ENCODE assay signal across 8 cellular contexts in the genomic region with DNA sequence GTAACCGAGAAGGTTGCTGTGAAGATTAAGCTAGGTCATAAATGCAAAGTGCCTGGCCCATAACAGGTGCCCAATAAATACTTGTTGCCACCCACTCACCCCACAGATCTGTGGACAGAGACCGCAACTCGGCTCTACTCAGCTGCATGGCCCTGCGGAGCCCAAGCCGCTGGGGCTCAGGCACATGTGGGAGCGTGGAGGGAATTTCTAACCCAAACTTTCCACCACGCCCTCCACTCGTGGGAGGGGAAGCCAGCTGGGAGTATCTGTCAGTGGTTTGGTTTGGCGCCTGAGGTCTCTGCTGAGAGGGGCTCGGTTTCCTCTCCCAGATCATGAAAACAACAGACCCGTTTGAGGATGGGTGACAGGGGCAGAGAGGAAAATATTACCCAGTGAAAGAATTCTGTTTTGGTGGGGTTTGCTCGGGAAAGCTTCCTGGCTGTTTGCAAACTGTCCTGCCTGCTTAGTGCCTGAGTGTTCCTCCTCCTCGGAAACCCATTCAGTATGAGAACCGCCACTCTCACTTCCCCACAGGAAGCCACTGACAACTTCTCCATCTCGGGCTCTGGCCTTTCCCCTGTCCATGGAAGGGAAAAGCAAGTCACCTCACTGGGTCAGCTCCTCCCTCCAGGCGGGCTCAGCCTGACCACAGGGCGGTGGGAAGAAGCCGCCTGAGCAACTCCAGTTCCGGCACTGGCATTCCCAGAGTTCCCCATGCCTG.
DNase-seq lines count a peak whose midpoint lies in the region; ATAC-seq and TF ChIP-seq lines count a peak whose summit lies in the region.

No MANE protein-coding gene starts in this region.

- H3K27ac ChIP-seq in neutrophil (peak overlapping the region; percentile 31), transverse colon (peak overlapping the region; percentile 85 to 92 (median 86))

- H3K4me1 ChIP-seq in neutrophil (ENCODE audit: control insufficient read depth in 1 of 2, insufficient read depth in 1 of 2, low read depth in 1 of 2, low read length in 1 of 2) (peaks cover 9 to 13% of the 10 kb centered on the region in 2 experiments), transverse colon (peaks cover 70 to 99% (median 88%) of the 10 kb centered on the region in 4 donors)

- no peaks in the 10 kb centered on the region for H3K9me3 ChIP-seq in neutrophil
- no peaks in the 10 kb centered on the region for H3K9me3 ChIP-seq in transverse colon

- TF ChIP-seq EP300 in transverse colon (IDR thresholded peaks at IDR 0.05; ENCODE audit: low read depth) = no peak

- TF ChIP-seq POLR2A in transverse colon (IDR thresholded peaks at IDR 0.05) = peak; percentile 52

- 27% methylated on average over 19 of the region's 19 CpGs; no CpG with 5 or more reads in 1 of the 2 donors for WGBS in transverse colon (ENCODE audit: low coverage in 1 of 2), 2 donors

- DNase-seq in T-helper 22 cell (ENCODE audit: low read depth) (peak; percentile 23), transverse colon (peak; percentile 81), SHP77 treated with DMSO at 0.1 percent for 48 hours (lab: John Stamatoyannopoulos, UW) (no peak), NCI-H1105 treated with DMSO at 0.1 percent for 48 hours (lab: John Stamatoyannopoulos, UW) (no peak)
- peak; percentile 26 for DNase-seq in central memory CD4-positive, alpha-beta T cell

- ATAC-seq in GM18858 (IDR thresholded peaks at IDR 0.05; ENCODE audit: unreplicated experiment) (peak; percentile 86), HG03060 (IDR thresholded peaks at IDR 0.05; ENCODE audit: low read depth, unreplicated experiment) (peak; percentile 89)

- no peaks in the 10 kb centered on the region for H3K27me3 ChIP-seq in neutrophil
- no peaks in the 10 kb centered on the region for H3K27me3 ChIP-seq in transverse colon

- in situ Hi-C loops in transverse colon (cut with MboI; ENCODE audit: low pct_ligation_motif_present in 1 of 4, low pct_unique_long_range_greater_than_20kb in 1 of 4, low sequenced_read_pairs in 3 of 4) = no loop called here

- no peak for TF ChIP-seq CTCF in neutrophil (IDR thresholded peaks at IDR 0.05)
- TF ChIP-seq CTCF in transverse colon (IDR thresholded peaks at IDR 0.05) = no peak

- intact Hi-C loops in transverse colon (cut with DNase I; ENCODE audit: low total_unique reads) = no loop called here

- H3K36me3 ChIP-seq in neutrophil (no peaks in the 10 kb centered on the region), transverse colon (no peaks in the 10 kb centered on the region)

- H3K4me3 ChIP-seq in neutrophil (ENCODE audit: low read depth in 1 of 2, low read length in 1 of 2) (no peak overlapping the region), transverse colon (peak overlapping the region in 1 of 4 donors; percentile 23)

Comparison
In these comparisons a context has a peak if more than half of its experiments do, and no peak if none do; other contexts are left out.
1. DNase-seq: peak in T-helper 22 cell (single experiment), central memory CD4-positive, alpha-beta T cell (single experiment) and transverse colon (single experiment); none in SHP77 treated with DMSO at 0.1 percent for 48 hours (single experiment) and NCI-H1105 treated with DMSO at 0.1 percent for 48 hours (single experiment).